In genomic region chr20:44336086-44336485, GRCh38 we compare ENCODE assay signal across 1 cellular context.
TF ChIP-seq lines count a peak whose summit lies in the region.

No MANE protein-coding gene starts in this region.

TF ChIP-seq in HepG2, 621 proteins besides CTCF, POLR2A, EP300 and RAD21 (continued from another document and continues in another):
- TF ChIP-seq ZNF576 (CRISPR knock-in tag; IDR thresholded peaks at IDR 0.05) (no peak), HIC2 (CRISPR knock-in tag; IDR thresholded peaks at IDR 0.05; ENCODE audit: low read depth) (peak; percentile 74; the same call in 1 of the 2 replicates), HNF4G (IDR thresholded peaks at IDR 0.05; ENCODE audit: borderline replicate concordance, low read depth, low read length) (no peak), HNF4G (CRISPR knock-in tag; IDR thresholded peaks at IDR 0.05; ENCODE audit: borderline replicate concordance, low read depth) (no peak), ZNF354B (CRISPR knock-in tag; IDR thresholded peaks at IDR 0.05) (no peak), U2AF1 (optimal IDR thresholded peaks at IDR 0.05; ENCODE audit: low read depth, low read length) (no peak), ZNF839 (CRISPR knock-in tag; IDR thresholded peaks at IDR 0.05; ENCODE audit: borderline replicate concordance) (no peak), SMAD1 (CRISPR knock-in tag; IDR thresholded peaks at IDR 0.05; ENCODE audit: borderline replicate concordance, low read depth) (no peak), TRAFD1 (CRISPR knock-in tag; IDR thresholded peaks at IDR 0.05; ENCODE audit: borderline replicate concordance) (no peak), HNRNPLL (IDR thresholded peaks at IDR 0.05; ENCODE audit: low read depth, low read length, poor library complexity, severe bottlenecking) (peak; percentile 28), ZNF451 (CRISPR knock-in tag; IDR thresholded peaks at IDR 0.05) (0 out of 2 replicates have a peak, but pooled peaks have one; percentile 29), ZNF30 (CRISPR knock-in tag; IDR thresholded peaks at IDR 0.05) (no peak), CEBPB (IDR thresholded peaks at IDR 0.05; ENCODE audit: borderline replicate concordance, low read depth, low read length) (peak; percentile 19; the same call in 1 of the 2 replicates), NR2F6 (IDR thresholded peaks at IDR 0.05) (no peak), NR2F6 (CRISPR knock-in tag; IDR thresholded peaks at IDR 0.05) (no peak), RFXANK (CRISPR knock-in tag; IDR thresholded peaks at IDR 0.05) (no peak), TRIM24 (CRISPR knock-in tag; IDR thresholded peaks at IDR 0.05) (no peak), ZNF7 (CRISPR knock-in tag; IDR thresholded peaks at IDR 0.05) (no peak), FOXO4 (CRISPR knock-in tag; conservative IDR thresholded peaks at IDR 0.05) (no peak), ZNF816 (CRISPR knock-in tag; IDR thresholded peaks at IDR 0.05; ENCODE audit: borderline replicate concordance) (no peak), HMGA1 (CRISPR knock-in tag; conservative IDR thresholded peaks at IDR 0.05) (no peak), ZNF264 (CRISPR knock-in tag; IDR thresholded peaks at IDR 0.05) (no peak), NR3C1 (CRISPR knock-in tag; IDR thresholded peaks at IDR 0.05) (no peak), DNMT3B (CRISPR knock-in tag; conservative IDR thresholded peaks at IDR 0.05) (no peak), RARG (CRISPR knock-in tag; IDR thresholded peaks at IDR 0.05; ENCODE audit: low read depth) (no peak), ELF1 (CRISPR knock-in tag; IDR thresholded peaks at IDR 0.05) (no peak), ZNF263 (CRISPR knock-in tag; IDR thresholded peaks at IDR 0.05) (no peak), PATZ1 (CRISPR knock-in tag; IDR thresholded peaks at IDR 0.05) (peak; percentile 42; the same call in 1 of the 2 replicates), GTF3A (CRISPR knock-in tag; conservative IDR thresholded peaks at IDR 0.05) (no peak), SRSF9 (IDR thresholded peaks at IDR 0.05; ENCODE audit: borderline replicate concordance, insufficient read depth, low read depth, low read length, poor library complexity, severe bottlenecking) (no peak), ZEB1 (IDR thresholded peaks at IDR 0.05; ENCODE audit: insufficient replicate concordance, low read depth) (no peak), SRF (IDR thresholded peaks at IDR 0.05; ENCODE audit: low read depth, low read length) (no peak), ZNF547 (CRISPR knock-in tag; IDR thresholded peaks at IDR 0.05) (no peak; the same call in 1 of the 2 replicates), TEF (CRISPR knock-in tag; IDR thresholded peaks at IDR 0.05) (no peak), ZSCAN22 (CRISPR knock-in tag; IDR thresholded peaks at IDR 0.05) (no peak), ZNF564 (CRISPR knock-in tag; IDR thresholded peaks at IDR 0.05) (peak; percentile 71; the same call in 1 of the 2 replicates), ZNF691 (CRISPR knock-in tag; IDR thresholded peaks at IDR 0.05; ENCODE audit: borderline replicate concordance, low read depth) (no peak), PTBP1 (IDR thresholded peaks at IDR 0.05; ENCODE audit: low read depth, low read length, poor library complexity, severe bottlenecking) (peak; percentile 34), DBP (CRISPR knock-in tag; IDR thresholded peaks at IDR 0.05; ENCODE audit: not compliant biosample characterization) (no peak), XRCC5 (optimal IDR thresholded peaks at IDR 0.05; ENCODE audit: low read length) (peak; percentile 24), KDM5B (CRISPR knock-in tag; IDR thresholded peaks at IDR 0.05; ENCODE audit: borderline replicate concordance) (peak; percentile 28; the same call in 1 of the 2 replicates), ZNF143 (CRISPR knock-in tag; IDR thresholded peaks at IDR 0.05) (no peak), RFXAP (CRISPR knock-in tag; IDR thresholded peaks at IDR 0.05; ENCODE audit: borderline replicate concordance) (no peak), SUZ12 (IDR thresholded peaks at IDR 0.05; ENCODE audit: low read depth, low read length) (no peak), ARNT2 (CRISPR knock-in tag; IDR thresholded peaks at IDR 0.05; ENCODE audit: low read depth) (no peak), HOMEZ (CRISPR knock-in tag; IDR thresholded peaks at IDR 0.05; ENCODE audit: low read depth) (no peak), PBX3 (CRISPR knock-in tag; IDR thresholded peaks at IDR 0.05; ENCODE audit: borderline replicate concordance) (no peak), PRDM10 (CRISPR knock-in tag; IDR thresholded peaks at IDR 0.05; ENCODE audit: low read depth) (no peak), NBN (conservative IDR thresholded peaks at IDR 0.05) (no peak), ZBTB14 (CRISPR knock-in tag; IDR thresholded peaks at IDR 0.05) (no peak), HNF4A (CRISPR knock-in tag; IDR thresholded peaks at IDR 0.05) (no peak)
